In the genomic region with DNA sequence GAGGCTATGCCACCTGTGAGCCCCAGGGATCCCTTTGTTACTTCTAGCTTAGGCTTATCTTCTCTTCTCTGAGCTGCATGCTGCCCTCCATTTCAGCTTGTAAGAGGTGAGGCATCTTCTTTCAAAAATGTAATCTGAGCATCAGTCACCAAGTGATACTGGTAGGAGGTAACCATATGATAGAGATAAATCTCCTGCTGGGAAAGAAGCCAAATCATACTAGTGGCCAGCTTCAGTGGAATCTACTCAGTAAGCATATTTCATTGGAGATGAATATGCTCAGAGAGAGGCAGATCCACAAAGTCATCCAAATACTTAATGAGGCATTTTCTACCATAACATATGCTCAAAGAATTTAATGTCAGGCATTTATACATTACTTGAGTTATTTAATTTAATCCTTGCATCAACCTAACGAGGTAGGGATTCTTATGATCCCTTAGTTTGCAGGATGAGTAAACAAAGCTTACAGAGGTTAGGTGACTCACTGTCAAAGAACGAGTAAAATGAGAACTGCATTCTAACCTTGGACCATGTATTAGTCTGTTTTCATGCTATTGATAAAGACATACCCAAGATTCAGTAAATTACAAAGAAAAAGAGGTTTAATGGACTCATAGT, we compare ENCODE assay signal across 22 cellular contexts. TPM values are rescaled to one million over a fixed set of nuclear protein-coding genes. Genes with fewer than 3 reads are reported as not detected.
DNase-seq lines count a peak whose midpoint lies in the region; ATAC-seq and TF ChIP-seq lines count a peak whose summit lies in the region.
"Had no signal": no experiment of that assay in that cellular context is flagged by ENCODE, and none has a peak within 500 bp of the region (broad histone marks: within the 10 kb centered on the region; RNA-seq: fewer than 3 reads in every experiment).

No MANE protein-coding gene starts in this region.

- no peaks in the 10 kb centered on the region for H3K4me1 Mint-ChIP-seq in GM23338
- H3K4me1 Mint-ChIP-seq: activated CD4-positive, alpha-beta T cell treated with anti-CD3 and anti-CD28 coated beads, Interleukin-2, amount 10 ng/mL, durations not matched to agents 7 days and 5 days; activated naive CD4-positive, alpha-beta T cell treated with anti-CD3 and anti-CD28 coated beads, Interleukin-2, amount 10 ng/mL, durations not matched to agents 7 days and 5 days; naive thymus-derived CD4-positive, alpha-beta T cell had no signal

- TF ChIP-seq CTCF in GM23338 (conservative IDR thresholded peaks at IDR 0.05; ENCODE audit: low read depth in 2 of 2) (no peak), coronary artery (IDR thresholded peaks at IDR 0.05) (no peak)

- H3K4me2 ChIP-seq in GM23338: no peak overlapping the region

- no peaks in the 10 kb centered on the region for H3K9me3 Mint-ChIP-seq in GM23338
- H3K9me3 Mint-ChIP-seq: activated CD4-positive, alpha-beta T cell treated with anti-CD3 and anti-CD28 coated beads, Interleukin-2, amount 10 ng/mL, durations not matched to agents 7 days and 5 days; activated naive CD4-positive, alpha-beta T cell treated with anti-CD3 and anti-CD28 coated beads, Interleukin-2, amount 10 ng/mL, durations not matched to agents 7 days and 5 days; effector memory CD8-positive, alpha-beta T cell had no signal

- no peak for ATAC-seq in GM19023 (IDR thresholded peaks at IDR 0.05; ENCODE audit: unreplicated experiment)
- ATAC-seq in GM23338: no peak
- ATAC-seq: effector memory CD8-positive, alpha-beta T cell; naive thymus-derived CD4-positive, alpha-beta T cell had no signal

- H3K27me3 ChIP-seq in GM23338 (ENCODE audit: insufficient read depth): no peaks in the 10 kb centered on the region
- H3K27me3 ChIP-seq: BE2C, SJCRH30 had no signal

- DNase-seq in ELR (ENCODE audit: low read depth) (peak; percentile 93), LHCN-M2 (ENCODE audit: low read depth) (peak; percentile 76), amniotic epithelial cell (ENCODE audit: low read depth) (peak; percentile 58), glomerular visceral epithelial cell (ENCODE audit: extremely low spot score) (peak; percentile 67), GM23338 (ENCODE audit: low spot score) (no peak), NCI-H1436 treated with DMSO at 0.1 percent for 48 hours (lab: John Stamatoyannopoulos, UW) (no peak), coronary artery (ENCODE audit: low spot score) (no peak)
- DNase-seq: activated CD4-positive, alpha-beta T cell treated with anti-CD3 and anti-CD28 coated beads, Interleukin-2, amount 10 ng/mL, durations not matched to agents 7 days and 5 days; activated naive CD4-positive, alpha-beta T cell treated with anti-CD3 and anti-CD28 coated beads, Interleukin-2, amount 10 ng/mL, durations not matched to agents 7 days and 5 days; activated T-cell treated with anti-CD3 and anti-CD28 coated beads for 4 hours; BE2C; caudate nucleus; effector memory CD8-positive, alpha-beta T cell; naive thymus-derived CD4-positive, alpha-beta T cell; NCI-H1105 treated with DMSO at 0.1 percent for 48 hours; NCI-H345; small intestine had no signal

- H3K9me2 ChIP-seq in GM23338 (ENCODE audit: insufficient read depth): peaks cover 3% of the 10 kb centered on the region; the same call in 1 of the 2 replicates

- H3K27ac Mint-ChIP-seq in GM23338: no peak overlapping the region
- H3K27ac Mint-ChIP-seq: activated CD4-positive, alpha-beta T cell treated with anti-CD3 and anti-CD28 coated beads, Interleukin-2, amount 10 ng/mL, durations not matched to agents 7 days and 5 days; activated naive CD4-positive, alpha-beta T cell treated with anti-CD3 and anti-CD28 coated beads, Interleukin-2, amount 10 ng/mL, durations not matched to agents 7 days and 5 days; effector memory CD8-positive, alpha-beta T cell; naive thymus-derived CD4-positive, alpha-beta T cell had no signal

- no peaks in the 10 kb centered on the region for H3F3A ChIP-seq in GM23338 (replicated peaks; ENCODE audit: low read depth)

- H3K36me3 ChIP-seq in GM23338 (ENCODE audit: insufficient read depth): no peaks in the 10 kb centered on the region
- H3K36me3 ChIP-seq: BE2C, SJCRH30, thoracic aorta had no signal

- H3K27ac ChIP-seq in GM23338 (ENCODE audit: low read depth): no peak overlapping the region
- no peak overlapping the region for H3K27ac ChIP-seq in coronary artery
- H3K27ac ChIP-seq: parathyroid adenoma, SJCRH30, thoracic aorta had no signal

- H3K4me1 ChIP-seq in GM23338 (ENCODE audit: insufficient read depth): no peaks in the 10 kb centered on the region
- H3K4me1 ChIP-seq: BE2C, parathyroid adenoma had no signal

- no peaks in the 10 kb centered on the region for H4K20me1 ChIP-seq in GM23338 (replicated peaks; ENCODE audit: insufficient read depth)

- H3K4me3 Mint-ChIP-seq in GM23338: no peak overlapping the region
- H3K4me3 Mint-ChIP-seq: activated CD4-positive, alpha-beta T cell treated with anti-CD3 and anti-CD28 coated beads, Interleukin-2, amount 10 ng/mL, durations not matched to agents 7 days and 5 days; activated naive CD4-positive, alpha-beta T cell treated with anti-CD3 and anti-CD28 coated beads, Interleukin-2, amount 10 ng/mL, durations not matched to agents 7 days and 5 days; effector memory CD8-positive, alpha-beta T cell; naive thymus-derived CD4-positive, alpha-beta T cell had no signal

- H2AFZ ChIP-seq in GM23338: no peak overlapping the region
- H2AFZ ChIP-seq: parathyroid adenoma had no signal

- no peaks in the 10 kb centered on the region; the same call in 2 of the 3 replicates for H3K36me3 Mint-ChIP-seq in GM23338 (ENCODE audit: low read depth)
- H3K36me3 Mint-ChIP-seq: activated naive CD4-positive, alpha-beta T cell treated with anti-CD3 and anti-CD28 coated beads, Interleukin-2, amount 10 ng/mL, durations not matched to agents 7 days and 5 days; naive thymus-derived CD4-positive, alpha-beta T cell had no signal

- no peaks in the 10 kb centered on the region for H3K79me2 ChIP-seq in GM23338 (replicated peaks; ENCODE audit: insufficient read depth)
- H3K79me2 ChIP-seq: parathyroid adenoma had no signal

- peaks cover 2% of the 10 kb centered on the region for H3K27me3 Mint-ChIP-seq in GM23338 (ENCODE audit: insufficient read depth, low read depth, poor library complexity)
- H3K27me3 Mint-ChIP-seq: activated CD4-positive, alpha-beta T cell treated with anti-CD3 and anti-CD28 coated beads, Interleukin-2, amount 10 ng/mL, durations not matched to agents 7 days and 5 days; effector memory CD8-positive, alpha-beta T cell had no signal

- H3K4me3 ChIP-seq in GM23338 (no peak overlapping the region), coronary artery (no peak overlapping the region)
- H3K4me3 ChIP-seq: lung, SJCRH30, thoracic aorta had no signal

TF ChIP-seq in GM23338, 12 proteins besides CTCF, POLR2A, EP300 and RAD21 (continues in another document):
- TF ChIP-seq JUNB (IDR thresholded peaks at IDR 0.05; ENCODE audit: unreplicated experiment) (no peak), EZH2 (IDR thresholded peaks at IDR 0.05; ENCODE audit: low read depth, unreplicated experiment) (no peak), CREB1 (CRISPR knock-in tag; IDR thresholded peaks at IDR 0.05; ENCODE audit: low read depth) (no peak), ZNF331 (CRISPR knock-in tag; IDR thresholded peaks at IDR 0.05; ENCODE audit: low read depth) (no peak), POLR2AphosphoS5 (IDR thresholded peaks at IDR 0.05; ENCODE audit: low read depth) (no peak), ZNF114 (CRISPR knock-in tag; IDR thresholded peaks at IDR 0.05) (no peak)

RNA-seq across cellular contexts. Expression of a gene that starts 50.9 kb away (rescaled TPM):
- total RNA-seq in LHCN-M2 (2014; rRNA removed): 2.4 and 4.2 TPM in 2 replicates
- polyA plus RNA-seq in LHCN-M2 (2012): 1.6 TPM
- total RNA-seq in GM23338 (2014; rRNA removed; shearing (Covaris generic)): 6.9 and 8.8 TPM in 2 replicates
- polyA plus RNA-seq in GM23338 (2016; fragmentation: Nextera tagmentation; extraction: Ambion mirVana): 3.3 and 4.1 TPM in 2 replicates
- total RNA-seq: activated CD4-positive, alpha-beta T cell treated with anti-CD3 and anti-CD28 coated beads, Interleukin-2, amount 10 ng/mL, durations not matched to agents 7 days and 5 days had no signal
- polyA plus RNA-seq: naive thymus-derived CD4-positive, alpha-beta T cell had no signal

Comparison
In these comparisons a context has a peak if more than half of its experiments do, and no peak if none do; other contexts are left out.
1. DNase-seq: peak in ELR (single experiment), LHCN-M2 (single experiment), amniotic epithelial cell (single experiment) and glomerular visceral epithelial cell (single experiment); none in GM23338 (single experiment), NCI-H1436 treated with DMSO at 0.1 percent for 48 hours (single experiment) and coronary artery (single experiment).